ENCODE assay signal across 14 cellular contexts in the genomic region with DNA sequence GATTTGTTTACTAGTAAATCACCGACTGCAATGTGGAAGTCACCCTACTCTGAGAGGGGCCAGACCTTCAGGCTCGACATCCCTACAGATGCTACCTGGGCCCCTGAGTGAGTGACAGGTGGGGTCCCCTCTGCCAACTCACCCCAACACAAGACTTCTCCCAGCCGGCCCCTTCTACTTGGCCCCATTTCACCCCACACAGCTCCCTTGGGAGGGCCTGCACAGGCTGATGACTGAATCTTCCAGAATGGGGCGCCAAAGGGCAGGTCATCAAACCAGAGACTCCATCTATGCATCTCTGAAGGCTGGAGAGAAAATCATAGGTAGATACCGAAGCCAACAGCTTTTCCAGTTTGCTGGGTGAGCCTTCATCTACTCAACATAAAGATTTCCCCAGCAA. TPM values are rescaled to one million over a fixed set of nuclear protein-coding genes. Genes with fewer than 3 reads are reported as not detected.
A peak's percentile ranks its signal among the peaks of the same experiment; 100 is the strongest.
DNase-seq lines count a peak whose midpoint lies in the region; TF ChIP-seq lines count a peak whose summit lies in the region.
"Had no signal": no experiment of that assay in that cellular context is flagged by ENCODE, and none has a peak within 500 bp of the region (broad histone marks: within the 10 kb centered on the region; RNA-seq: fewer than 3 reads in every experiment).

No MANE protein-coding gene starts in this region.

- H3K9ac ChIP-seq in smooth muscle cell (ENCODE audit: low read depth) = no peak overlapping the region
- H3K9ac ChIP-seq: KMS-11 had no signal

- H3K9me3 ChIP-seq in OCI-LY7 (ENCODE audit: low read length) (no peaks in the 10 kb centered on the region), smooth muscle cell (replicated peaks; ENCODE audit: low read depth) (no peaks in the 10 kb centered on the region)

- H4K20me1 ChIP-seq in OCI-LY7 (ENCODE audit: insufficient read depth, low read length) (no peaks in the 10 kb centered on the region), smooth muscle cell (ENCODE audit: low read depth) (no peaks in the 10 kb centered on the region)

- 0 out of 2 replicates have a peak, but pooled peaks have one; percentile 27 for TF ChIP-seq CTCF in OCI-LY7 (conservative IDR thresholded peaks at IDR 0.05; ENCODE audit: low read length)
- TF ChIP-seq CTCF in fibroblast of the aortic adventitia (IDR thresholded peaks at IDR 0.05; ENCODE audit: insufficient read depth, low read length) = no peak
- no peak for TF ChIP-seq CTCF in smooth muscle cell (IDR thresholded peaks at IDR 0.05; ENCODE audit: borderline replicate concordance, insufficient read depth, poor library complexity, severe bottlenecking)

- H3K27ac ChIP-seq in OCI-LY7 (ENCODE audit: low read depth, low read length, poor library complexity, severe bottlenecking) = no peak overlapping the region
- H3K27ac ChIP-seq in smooth muscle cell (ENCODE audit: low read depth) = no peak overlapping the region
- H3K27ac ChIP-seq: KMS-11 had no signal

- POLR2A ChIA-PET in OCI-LY7 (lab: Charles Lee) = no interaction called here

- H2AFZ ChIP-seq in OCI-LY7 (ENCODE audit: low read length) (no peak overlapping the region), smooth muscle cell (ENCODE audit: low read depth) (no peak overlapping the region)

- CTCF ChIA-PET in OCI-LY7 (lab: Charles Lee; ENCODE audit: unreplicated experiment) = no interaction called here

- H3K4me3 ChIP-seq in OCI-LY7 (ENCODE audit: low read depth, low read length, poor library complexity, severe bottlenecking) = no peak overlapping the region
- no peak overlapping the region for H3K4me3 ChIP-seq in fibroblast of the aortic adventitia (ENCODE audit: low read depth, low read length)
- H3K4me3 ChIP-seq in smooth muscle cell = no peak overlapping the region

- H3K4me2 ChIP-seq in OCI-LY7 (ENCODE audit: low read length) (no peak overlapping the region), smooth muscle cell (no peak overlapping the region)
- H3K4me2 ChIP-seq: KMS-11 had no signal

- no peaks in the 10 kb centered on the region for H3K27me3 ChIP-seq in smooth muscle cell (ENCODE audit: low read depth)

- H3F3A ChIP-seq in smooth muscle cell (ENCODE audit: low read depth) = no peaks in the 10 kb centered on the region

- no peaks in the 10 kb centered on the region for H3K79me2 ChIP-seq in OCI-LY7 (ENCODE audit: insufficient read depth, low read depth, low read length)
- no peaks in the 10 kb centered on the region for H3K79me2 ChIP-seq in smooth muscle cell (ENCODE audit: low read depth)

- H3K36me3 ChIP-seq in OCI-LY7 (ENCODE audit: insufficient read depth, low read length) (no peaks in the 10 kb centered on the region), smooth muscle cell (ENCODE audit: low read depth) (no peaks in the 10 kb centered on the region)

- DNase-seq in DMS153 (lab: John Stamatoyannopoulos, UW) = peak; percentile 37
- peak; percentile 2 for DNase-seq in HT-29 (ENCODE audit: low spot score)
- DNase-seq in OCI-LY7 (ENCODE audit: low spot score) = no peak
- DNase-seq in fibroblast of the aortic adventitia (ENCODE audit: low read depth) = peak; percentile 5
- no peak for DNase-seq in inferior parietal cortex (ENCODE audit: extremely low spot score)
- no peak for DNase-seq in cerebellar nuclear complex (lab: John Stamatoyannopoulos, UW)
- DNase-seq in AG08396 (ENCODE audit: low spot score) = no peak
- DNase-seq in smooth muscle cell (lab: John Stamatoyannopoulos, UW; ENCODE audit: unreplicated experiment) = no peak
- DNase-seq: activated CD4-positive, alpha-beta T cell treated with anti-CD3 and anti-CD28 coated beads for 48 hours; activated effector memory CD4-positive, alpha-beta T cell treated with anti-CD3 and anti-CD28 coated beads, Interleukin-2, amount 50 U/mL, for 16 hours; NK-92 treated with Interleukin-12 subunit alpha and Interleukin-12 subunit beta, amount 100 ng/mL, for 24 hours had no signal

- H3K4me1 ChIP-seq in OCI-LY7 (ENCODE audit: insufficient read depth, low read length, poor library complexity, severe bottlenecking) (no peaks in the 10 kb centered on the region), smooth muscle cell (ENCODE audit: low read depth) (no peaks in the 10 kb centered on the region)

- no peaks in the 10 kb centered on the region for H3K9me2 ChIP-seq in OCI-LY7 (ENCODE audit: insufficient read depth, low read length)

- WGBS in smooth muscle cell (ENCODE audit: low lambda C conversion rate) = 69% methylated on average over 5 of the region's 5 CpGs

- no TSS peak for BruUV-seq in OCI-LY7 (replicated peaks; lab: Mats Ljungman, UMichigan)

- intact Hi-C loops in OCI-LY7 (cut with micrococcal nuclease; ENCODE audit: unreplicated experiment) = no loop called here

RNA-seq across cellular contexts. Expression of a gene that starts 9.4 kb away (rescaled TPM):
- total RNA-seq in HT-29 (2014; rRNA removed; shearing (Covaris generic)) = not detected in 2 replicates
- total RNA-seq in OCI-LY7 (2014; rRNA removed; shearing (Covaris generic)) = not detected in 2 replicates
- not detected in 2 replicates for total RNA-seq in OCI-LY7 (2022)
- total RNA-seq in fibroblast of the aortic adventitia (ENCODE audit: low replicate concordance) = not detected in 2 replicates
- total RNA-seq in smooth muscle cell = not detected in 2 replicates
- 0.79 TPM in 1 of 2 replicates, not detected in the other for polyA plus RNA-seq in smooth muscle cell
- total RNA-seq: renal cortical epithelial cell had no signal

RNA-seq across cellular contexts. Expression of a gene that starts 16.1 kb away (rescaled TPM):
- total RNA-seq in HT-29 (2014; rRNA removed; shearing (Covaris generic)) = not detected in 2 replicates
- not detected in 2 replicates for total RNA-seq in OCI-LY7 (2014; rRNA removed; shearing (Covaris generic))
- total RNA-seq in OCI-LY7 (2022) = not detected in 2 replicates
- total RNA-seq in fibroblast of the aortic adventitia (ENCODE audit: low replicate concordance) = not detected in 2 replicates
- total RNA-seq in smooth muscle cell = not detected in 2 replicates
- not detected in 2 replicates for polyA plus RNA-seq in smooth muscle cell
- total RNA-seq: renal cortical epithelial cell, subcutaneous adipose tissue had no signal

RNA-seq across cellular contexts. Expression of a gene that starts 24.8 kb away (rescaled TPM):
- total RNA-seq in HT-29 (2014; rRNA removed; shearing (Covaris generic)) = not detected in 2 replicates
- total RNA-seq in OCI-LY7 (2014; rRNA removed; shearing (Covaris generic)) = not detected in 2 replicates
- total RNA-seq in OCI-LY7 (2022) = not detected in 2 replicates
- total RNA-seq in fibroblast of the aortic adventitia (ENCODE audit: low replicate concordance) = not detected in 2 replicates
- not detected in 2 replicates for total RNA-seq in smooth muscle cell
- not detected in 2 replicates for polyA plus RNA-seq in smooth muscle cell
- total RNA-seq: renal cortical epithelial cell had no signal

RNA-seq across cellular contexts. Expression of a gene that starts 42.6 kb away (rescaled TPM):
- 1.8 TPM in 1 of 2 replicates, not detected in the other for total RNA-seq in HT-29 (2014; rRNA removed; shearing (Covaris generic))
- not detected in 2 replicates for total RNA-seq in OCI-LY7 (2014; rRNA removed; shearing (Covaris generic))
- not detected in 2 replicates for total RNA-seq in OCI-LY7 (2022)
- not detected in 2 replicates for total RNA-seq in fibroblast of the aortic adventitia (ENCODE audit: low replicate concordance)
- total RNA-seq in smooth muscle cell = 125 and 197 TPM in 2 replicates
- polyA plus RNA-seq in smooth muscle cell = 39.8 and 81.9 TPM in 2 replicates

RNA-seq across cellular contexts. Expression of a gene that starts 51.6 kb away (rescaled TPM):
- total RNA-seq in HT-29 (2014; rRNA removed; shearing (Covaris generic)) = not detected in 2 replicates
- total RNA-seq in OCI-LY7 (2014; rRNA removed; shearing (Covaris generic)) = not detected in 2 replicates
- total RNA-seq in OCI-LY7 (2022) = not detected in 2 replicates
- total RNA-seq in fibroblast of the aortic adventitia (ENCODE audit: low replicate concordance) = not detected in 2 replicates
- 0.54 and 1.1 TPM in 2 replicates for total RNA-seq in smooth muscle cell
- polyA plus RNA-seq in smooth muscle cell = 0.43 and 0.64 TPM in 2 replicates
- total RNA-seq: renal cortical epithelial cell, subcutaneous adipose tissue had no signal

Comparison
In these comparisons a context has a peak if more than half of its experiments do, and no peak if none do; other contexts are left out.
1. DNase-seq: peak in DMS153 (single experiment), HT-29 (single experiment) and fibroblast of the aortic adventitia (single experiment); none in OCI-LY7 (single experiment), inferior parietal cortex (single experiment), cerebellar nuclear complex (0 of 2), AG08396 (single experiment) and smooth muscle cell (single experiment).